Comparison of ENCODE assay signal across 22 cellular contexts in the genomic region with DNA sequence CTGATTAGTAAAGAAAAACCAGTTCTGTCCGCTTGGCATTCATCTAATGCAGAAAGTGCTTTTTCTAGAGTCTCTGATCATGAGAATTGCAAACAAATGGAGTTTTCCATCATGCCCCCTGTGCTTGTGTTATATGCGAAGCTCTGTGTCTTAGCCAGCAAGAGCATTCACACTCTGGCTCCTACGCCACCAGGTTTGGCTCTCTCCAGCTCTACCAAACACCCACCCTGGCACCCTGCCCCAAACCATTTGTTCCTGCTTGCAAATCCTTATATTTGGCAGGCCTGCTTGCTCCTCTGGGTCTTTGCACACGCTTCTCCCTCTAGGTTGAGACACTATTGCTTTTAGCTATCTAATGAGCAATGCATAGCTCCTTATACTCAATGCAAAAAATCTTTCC.
DNase-seq lines count a peak whose midpoint lies in the region; FAIRE-seq and TF ChIP-seq lines count a peak whose summit lies in the region.
"Had no signal": no experiment of that assay in that cellular context is flagged by ENCODE, and none has a peak within 500 bp of the region (broad histone marks: within the 10 kb centered on the region; RNA-seq: fewer than 3 reads in every experiment).

No MANE protein-coding gene starts in this region.

- H3K27ac Mint-ChIP-seq in neural progenitor cell (no peak overlapping the region), immature natural killer cell (no peak overlapping the region)

- H3K9ac ChIP-seq in neural progenitor cell, result no peak overlapping the region
- H3K9ac ChIP-seq: BLaER1 treated with 17β-estradiol and CSF1 and Interleukin-3, amounts not matched to agents 10 nM and 100 nM; KMS-11 had no signal

- intact Hi-C loops in A673 (cut with micrococcal nuclease; ENCODE audit: unreplicated experiment), result no loop called here

- no peak overlapping the region for H3K27ac ChIP-seq in A673 (ENCODE audit: low read depth, low read length, poor library complexity, severe bottlenecking)
- H3K27ac ChIP-seq in cingulate gyrus (ENCODE audit: low read depth, low read length), result peak overlapping the region; percentile 79
- no peak overlapping the region for H3K27ac ChIP-seq in neural progenitor cell
- H3K27ac ChIP-seq: BLaER1 treated with 17β-estradiol and CSF1 and Interleukin-3, amounts not matched to agents 10 nM and 100 nM; KMS-11; RWPE1; SJCRH30 had no signal

- POLR2A ChIA-PET in A673 (lab: Charles Lee; ENCODE audit: low non-redundant PET), result interaction anchor here (0.7 kb wide), 1 partner anchor 340 kb away, joined by 3 read pairs; no protein-coding TSS in a partner anchor

- H3K9me3 Mint-ChIP-seq in neural progenitor cell (no peaks in the 10 kb centered on the region), immature natural killer cell (peaks cover 0 to 6% (median 0%) of the 10 kb centered on the region in 6 donors)

- no peaks in the 10 kb centered on the region for H3K36me3 Mint-ChIP-seq in neural progenitor cell
- no peaks in the 10 kb centered on the region for H3K36me3 Mint-ChIP-seq in immature natural killer cell

- H3K9me3 ChIP-seq in A673 (ENCODE audit: low read depth, low read length, poor library complexity, severe bottlenecking), result no peaks in the 10 kb centered on the region
- no peaks in the 10 kb centered on the region for H3K9me3 ChIP-seq in neural progenitor cell (ENCODE audit: low read depth)
- H3K9me3 ChIP-seq: BLaER1 treated with 17β-estradiol and CSF1 and Interleukin-3, amounts not matched to agents 10 nM and 100 nM; SJCRH30 had no signal

- H3K79me2 ChIP-seq in neural progenitor cell (ENCODE audit: low read depth), result no peaks in the 10 kb centered on the region

- H3K4me3 Mint-ChIP-seq in neural progenitor cell (no peak overlapping the region), immature natural killer cell (no peak overlapping the region)

- H3F3A ChIP-seq in neural progenitor cell (ENCODE audit: low read depth), result no peaks in the 10 kb centered on the region

- peaks cover 26% of the 10 kb centered on the region for H3K27me3 ChIP-seq in A673 (replicated peaks; ENCODE audit: insufficient read depth, low read depth, low read length, poor library complexity)
- H3K27me3 ChIP-seq in neural progenitor cell, result no peaks in the 10 kb centered on the region
- H3K27me3 ChIP-seq: BLaER1 treated with 17β-estradiol and CSF1 and Interleukin-3, amounts not matched to agents 10 nM and 100 nM; SJCRH30 had no signal

- no peaks in the 10 kb centered on the region for H4K20me1 ChIP-seq in neural progenitor cell (ENCODE audit: low read depth)
- H4K20me1 ChIP-seq: BLaER1 treated with 17β-estradiol and CSF1 and Interleukin-3, amounts not matched to agents 10 nM and 100 nM had no signal

- H3K4me1 Mint-ChIP-seq in neural progenitor cell (peaks cover 30% of the 10 kb centered on the region), immature natural killer cell (no peaks in the 10 kb centered on the region)

- no peak for FAIRE-seq in GM12891 (lab: Jason Lieb, UNC)
- FAIRE-seq: GM19239, H54 had no signal

- H3K36me3 ChIP-seq in A673 (ENCODE audit: insufficient read depth, low read length, poor library complexity, severe bottlenecking) (no peaks in the 10 kb centered on the region), neural progenitor cell (no peaks in the 10 kb centered on the region)
- H3K36me3 ChIP-seq: BLaER1 treated with 17β-estradiol and CSF1 and Interleukin-3, amounts not matched to agents 10 nM and 100 nM; SJCRH30 had no signal

- DNase-seq in A673 (ENCODE audit: low spot score), result peak; percentile 50
- DNase-seq in amygdala (lab: John Stamatoyannopoulos, UW), result peak in 40 of 56 donors; percentile 1 to 68 (median 22)
- DNase-seq in neural progenitor cell (ENCODE audit: low spot score), result no peak
- no peak for DNase-seq in immature natural killer cell
- DNase-seq in NCI-H2227 (lab: John Stamatoyannopoulos, UW; ENCODE audit: unreplicated experiment), result no peak
- DNase-seq in GM12891 (ENCODE audit: insufficient read length, low spot score), result no peak
- no peak for DNase-seq in NOMO-1 treated with dmso at 0.1 percent for 144 hours (lab: John Stamatoyannopoulos, UW; ENCODE audit: unreplicated experiment)
- DNase-seq: DMS 273 treated with DMSO at 0.1 percent for 48 hours; GF-D8; NCI-H1048; NCI-H1436 treated with DMSO at 0.1 percent for 48 hours; NCI-H2081; NCI-H524 treated with DMSO at 0.1 percent for 48 hours; NK-92 treated with Interleukin-12 subunit alpha and Interleukin-12 subunit beta, amount 100 ng/mL, for 24 hours; PC-3; SJCRH30 had no signal

- BruUV-seq in A673 (replicated peaks; lab: Mats Ljungman, UMichigan), result no TSS peak

- H3K4me1 ChIP-seq in A673 (ENCODE audit: insufficient read depth, low read length, poor library complexity, severe bottlenecking) (peaks cover 28% of the 10 kb centered on the region), neural progenitor cell (peaks cover 20% of the 10 kb centered on the region)

- CTCF ChIA-PET in A673 (lab: Charles Lee), result no interaction called here

- H2AFZ ChIP-seq in neural progenitor cell (replicated peaks), result no peak overlapping the region

- TF ChIP-seq CTCF in A673 (conservative IDR thresholded peaks at IDR 0.05; ENCODE audit: low read depth, low read length), result no peak
- no peak for TF ChIP-seq CTCF in neural progenitor cell (IDR thresholded peaks at IDR 0.05)

- no peak for TF ChIP-seq POLR2A in GM12891 (IDR thresholded peaks at IDR 0.05; ENCODE audit: low read depth, low read length)

- peak overlapping the region; percentile 32 for H3K4me2 ChIP-seq in neural progenitor cell
- H3K4me2 ChIP-seq: KMS-11 had no signal

- no peak overlapping the region for H3K4me3 ChIP-seq in A673 (ENCODE audit: low read depth, low read length, poor library complexity, severe bottlenecking)
- no peak overlapping the region for H3K4me3 ChIP-seq in neural progenitor cell
- H3K4me3 ChIP-seq: BLaER1 treated with 17β-estradiol and CSF1 and Interleukin-3, amounts not matched to agents 10 nM and 100 nM; SJCRH30 had no signal

- H3K27me3 Mint-ChIP-seq in neural progenitor cell (ENCODE audit: insufficient read depth, low read depth) (no peaks in the 10 kb centered on the region), immature natural killer cell (ENCODE audit: low read depth in 3 of 3) (no peaks in the 10 kb centered on the region)

TF ChIP-seq in GM12891, 5 proteins besides CTCF, POLR2A, EP300 and RAD21:
- no peak for TF ChIP-seq POLR2AphosphoS5 (IDR thresholded peaks at IDR 0.05; ENCODE audit: low read depth, low read length)
- no peak for TF ChIP-seq SPI1 (IDR thresholded peaks at IDR 0.05; ENCODE audit: low read depth, low read length)
- no peak for TF ChIP-seq TAF1 (IDR thresholded peaks at IDR 0.05; ENCODE audit: low read depth, low read length)

Comparison
In these comparisons a context has a peak if more than half of its experiments do, and no peak if none do; other contexts are left out.
1. DNase-seq: peak in A673 (single experiment) and amygdala (40 of 56); none in neural progenitor cell (single experiment), immature natural killer cell (0 of 3), NCI-H2227 (single experiment), GM12891 (single experiment) and NOMO-1 treated with dmso at 0.1 percent for 144 hours (single experiment).